In the genomic region with DNA sequence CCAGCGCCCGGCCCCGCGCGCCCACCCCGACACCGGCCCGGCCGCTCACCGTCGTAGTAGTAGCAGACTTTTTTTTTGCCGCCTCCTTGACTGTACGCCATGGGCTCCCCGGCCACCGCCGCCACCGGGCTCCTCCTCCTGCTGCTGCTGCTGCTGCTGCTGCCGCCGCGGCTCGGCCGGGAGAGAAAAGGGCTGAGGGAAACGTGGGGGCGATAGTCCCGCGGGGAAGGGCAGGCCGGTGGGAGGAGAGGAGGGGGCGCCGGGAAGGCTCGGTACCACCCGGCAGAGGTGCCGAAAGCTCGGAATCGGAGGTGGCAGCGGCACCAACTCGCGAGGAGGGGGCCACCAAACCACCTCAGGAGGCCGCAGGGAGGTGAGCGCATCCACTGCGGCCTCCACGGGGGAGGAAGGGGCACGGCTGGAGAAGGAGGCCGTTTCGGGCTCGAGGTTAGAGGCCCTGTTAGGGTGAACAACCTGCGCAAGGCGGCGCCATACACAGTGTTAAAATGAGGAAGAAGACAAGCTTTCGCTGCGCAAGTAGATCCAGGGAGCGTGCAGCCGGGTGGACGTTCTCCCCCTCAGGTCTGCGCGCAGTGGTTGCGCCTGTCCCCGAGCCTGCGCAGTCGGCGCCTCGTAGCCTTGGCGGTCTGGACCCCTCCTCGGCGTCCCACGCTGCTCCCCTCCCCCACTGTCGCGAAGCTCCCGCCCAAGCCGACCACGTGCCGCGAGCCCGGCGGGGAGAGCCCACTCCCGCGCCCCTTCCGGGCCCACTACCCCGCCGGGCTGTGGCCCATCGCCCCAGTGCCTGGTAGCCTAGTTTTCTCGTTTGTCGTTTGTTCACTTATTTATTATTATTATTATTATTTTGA, we compare ENCODE assay signal across 1 cellular context.
TF ChIP-seq lines count a peak whose summit lies in the region.

A gene (minus strand): TSS at position 341 of the 869 bp plus-strand sequence. CDS start 240 bp downstream, at position 101.

TF ChIP-seq in GM12878, 131 proteins besides CTCF, POLR2A, EP300 and RAD21 (continued from another document and continues in another):
- TF ChIP-seq FOXM1 (IDR thresholded peaks at IDR 0.05; ENCODE audit: low read depth, low read length) (no peak; the same call in 1 of the 2 replicates), SUPT20H (IDR thresholded peaks at IDR 0.05; ENCODE audit: borderline replicate concordance, control insufficient read depth, low read depth, low read length) (no peak), KLF5 (IDR thresholded peaks at IDR 0.05; ENCODE audit: partially characterized antibody) (peak; percentile 100), CEBPB (IDR thresholded peaks at IDR 0.05; ENCODE audit: borderline replicate concordance in 1 of 2, low read depth in 2 of 2, low read length in 2 of 2) (no peak), EGR1 (IDR thresholded peaks at IDR 0.05; ENCODE audit: borderline replicate concordance in 1 of 2, low read depth in 2 of 2, low read length in 2 of 2) (peak in 1 of 2 experiments; percentile 65; a peak in 2 of 3 replicates), SMAD1 (IDR thresholded peaks at IDR 0.05; ENCODE audit: low read depth, partially characterized antibody) (no peak), SUZ12 (IDR thresholded peaks at IDR 0.05; ENCODE audit: unreplicated experiment) (no peak), JUND (IDR thresholded peaks at IDR 0.05; ENCODE audit: low read depth, low read length) (peak; percentile 98), POLR2AphosphoS2 (IDR thresholded peaks at IDR 0.05; ENCODE audit: low read depth, low read length) (0 out of 2 replicates have a peak, but pooled peaks have one; percentile 37), ZNF384 (IDR thresholded peaks at IDR 0.05; ENCODE audit: borderline replicate concordance, low read depth, low read length) (no peak), STAT1 (conservative IDR thresholded peaks at IDR 0.05) (peak; percentile 76; the same call in 1 of the 2 replicates), PAX5 (IDR thresholded peaks at IDR 0.05; ENCODE audit: borderline replicate concordance, low read depth, low read length) (peak; percentile 34; the same call in 1 of the 2 replicates), NFYA (IDR thresholded peaks at IDR 0.05; ENCODE audit: borderline replicate concordance, low read depth, low read length) (no peak), TAF1 (IDR thresholded peaks at IDR 0.05; ENCODE audit: borderline replicate concordance, low read depth, low read length) (peak; percentile 55; the same call in 1 of the 2 replicates), KDM1A (IDR thresholded peaks at IDR 0.05; ENCODE audit: borderline replicate concordance) (no peak), TCF3 (IDR thresholded peaks at IDR 0.05; ENCODE audit: borderline replicate concordance, insufficient read depth, low read depth, low read length) (no peak), GABPA (IDR thresholded peaks at IDR 0.05; ENCODE audit: low read depth) (no peak), RAD51 (IDR thresholded peaks at IDR 0.05) (peak; percentile 73), BCL11A (IDR thresholded peaks at IDR 0.05; ENCODE audit: low read depth, low read length) (no peak), ZNF217 (IDR thresholded peaks at IDR 0.05) (no peak), NFIC (IDR thresholded peaks at IDR 0.05; ENCODE audit: low read depth, low read length) (no peak; the same call in 1 of the 2 replicates), POLR2AphosphoS5 (IDR thresholded peaks at IDR 0.05; ENCODE audit: low read length) (peak; percentile 74; the same call in 1 of the 2 replicates), NR2C1 (IDR thresholded peaks at IDR 0.05) (peak; percentile 69), RUNX3 (IDR thresholded peaks at IDR 0.05; ENCODE audit: low read length) (peak; percentile 73), ATF7 (IDR thresholded peaks at IDR 0.05; ENCODE audit: low read depth) (peak; percentile 100), BHLHE40 (IDR thresholded peaks at IDR 0.05; ENCODE audit: borderline replicate concordance in 1 of 2, low read depth in 2 of 2, low read length in 1 of 2) (peak; percentile 98 to 99), MTA2 (IDR thresholded peaks at IDR 0.05; ENCODE audit: low read depth) (peak; percentile 67)
- TF ChIP-seq, protein P1, sequence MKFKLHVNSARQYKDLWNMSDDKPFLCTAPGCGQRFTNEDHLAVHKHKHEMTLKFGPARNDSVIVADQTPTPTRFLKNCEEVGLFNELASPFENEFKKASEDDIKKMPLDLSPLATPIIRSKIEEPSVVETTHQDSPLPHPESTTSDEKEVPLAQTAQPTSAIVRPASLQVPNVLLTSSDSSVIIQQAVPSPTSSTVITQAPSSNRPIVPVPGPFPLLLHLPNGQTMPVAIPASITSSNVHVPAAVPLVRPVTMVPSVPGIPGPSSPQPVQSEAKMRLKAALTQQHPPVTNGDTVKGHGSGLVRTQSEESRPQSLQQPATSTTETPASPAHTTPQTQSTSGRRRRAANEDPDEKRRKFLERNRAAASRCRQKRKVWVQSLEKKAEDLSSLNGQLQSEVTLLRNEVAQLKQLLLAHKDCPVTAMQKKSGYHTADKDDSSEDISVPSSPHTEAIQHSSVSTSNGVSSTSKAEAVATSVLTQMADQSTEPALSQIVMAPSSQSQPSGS (IDR thresholded peaks at IDR 0.05; ENCODE audit: low read length) = no peak
- TF ChIP-seq, protein P2, sequence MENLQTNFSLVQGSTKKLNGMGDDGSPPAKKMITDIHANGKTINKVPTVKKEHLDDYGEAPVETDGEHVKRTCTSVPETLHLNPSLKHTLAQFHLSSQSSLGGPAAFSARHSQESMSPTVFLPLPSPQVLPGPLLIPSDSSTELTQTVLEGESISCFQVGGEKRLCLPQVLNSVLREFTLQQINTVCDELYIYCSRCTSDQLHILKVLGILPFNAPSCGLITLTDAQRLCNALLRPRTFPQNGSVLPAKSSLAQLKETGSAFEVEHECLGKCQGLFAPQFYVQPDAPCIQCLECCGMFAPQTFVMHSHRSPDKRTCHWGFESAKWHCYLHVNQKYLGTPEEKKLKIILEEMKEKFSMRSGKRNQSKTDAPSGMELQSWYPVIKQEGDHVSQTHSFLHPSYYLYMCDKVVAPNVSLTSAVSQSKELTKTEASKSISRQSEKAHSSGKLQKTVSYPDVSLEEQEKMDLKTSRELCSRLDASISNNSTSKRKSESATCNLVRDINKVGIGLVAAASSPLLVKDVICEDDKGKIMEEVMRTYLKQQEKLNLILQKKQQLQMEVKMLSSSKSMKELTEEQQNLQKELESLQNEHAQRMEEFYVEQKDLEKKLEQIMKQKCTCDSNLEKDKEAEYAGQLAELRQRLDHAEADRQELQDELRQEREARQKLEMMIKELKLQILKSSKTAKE (IDR thresholded peaks at IDR 0.05; ENCODE audit: low read depth, poor library complexity, severe bottlenecking) = peak; percentile 98
- TF ChIP-seq, protein P3, sequence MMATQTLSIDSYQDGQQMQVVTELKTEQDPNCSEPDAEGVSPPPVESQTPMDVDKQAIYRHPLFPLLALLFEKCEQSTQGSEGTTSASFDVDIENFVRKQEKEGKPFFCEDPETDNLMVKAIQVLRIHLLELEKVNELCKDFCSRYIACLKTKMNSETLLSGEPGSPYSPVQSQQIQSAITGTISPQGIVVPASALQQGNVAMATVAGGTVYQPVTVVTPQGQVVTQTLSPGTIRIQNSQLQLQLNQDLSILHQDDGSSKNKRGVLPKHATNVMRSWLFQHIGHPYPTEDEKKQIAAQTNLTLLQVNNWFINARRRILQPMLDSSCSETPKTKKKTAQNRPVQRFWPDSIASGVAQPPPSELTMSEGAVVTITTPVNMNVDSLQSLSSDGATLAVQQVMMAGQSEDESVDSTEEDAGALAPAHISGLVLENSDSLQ (IDR thresholded peaks at IDR 0.05) = peak; percentile 22; the same call in 1 of the 2 replicates
- TF ChIP-seq, protein P4, sequence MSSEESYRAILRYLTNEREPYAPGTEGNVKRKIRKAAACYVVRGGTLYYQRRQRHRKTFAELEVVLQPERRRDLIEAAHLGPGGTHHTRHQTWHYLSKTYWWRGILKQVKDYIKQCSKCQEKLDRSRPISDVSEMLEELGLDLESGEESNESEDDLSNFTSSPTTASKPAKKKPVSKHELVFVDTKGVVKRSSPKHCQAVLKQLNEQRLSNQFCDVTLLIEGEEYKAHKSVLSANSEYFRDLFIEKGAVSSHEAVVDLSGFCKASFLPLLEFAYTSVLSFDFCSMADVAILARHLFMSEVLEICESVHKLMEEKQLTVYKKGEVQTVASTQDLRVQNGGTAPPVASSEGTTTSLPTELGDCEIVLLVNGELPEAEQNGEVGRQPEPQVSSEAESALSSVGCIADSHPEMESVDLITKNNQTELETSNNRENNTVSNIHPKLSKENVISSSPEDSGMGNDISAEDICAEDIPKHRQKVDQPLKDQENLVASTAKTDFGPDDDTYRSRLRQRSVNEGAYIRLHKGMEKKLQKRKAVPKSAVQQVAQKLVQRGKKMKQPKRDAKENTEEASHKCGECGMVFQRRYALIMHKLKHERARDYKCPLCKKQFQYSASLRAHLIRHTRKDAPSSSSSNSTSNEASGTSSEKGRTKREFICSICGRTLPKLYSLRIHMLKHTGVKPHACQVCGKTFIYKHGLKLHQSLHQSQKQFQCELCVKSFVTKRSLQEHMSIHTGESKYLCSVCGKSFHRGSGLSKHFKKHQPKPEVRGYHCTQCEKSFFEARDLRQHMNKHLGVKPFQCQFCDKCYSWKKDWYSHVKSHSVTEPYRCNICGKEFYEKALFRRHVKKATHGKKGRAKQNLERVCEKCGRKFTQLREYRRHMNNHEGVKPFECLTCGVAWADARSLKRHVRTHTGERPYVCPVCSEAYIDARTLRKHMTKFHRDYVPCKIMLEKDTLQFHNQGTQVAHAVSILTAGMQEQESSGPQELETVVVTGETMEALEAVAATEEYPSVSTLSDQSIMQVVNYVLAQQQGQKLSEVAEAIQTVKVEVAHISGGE (CRISPR knock-in tag; IDR thresholded peaks at IDR 0.05) = no peak
- TF ChIP-seq, protein P5, sequence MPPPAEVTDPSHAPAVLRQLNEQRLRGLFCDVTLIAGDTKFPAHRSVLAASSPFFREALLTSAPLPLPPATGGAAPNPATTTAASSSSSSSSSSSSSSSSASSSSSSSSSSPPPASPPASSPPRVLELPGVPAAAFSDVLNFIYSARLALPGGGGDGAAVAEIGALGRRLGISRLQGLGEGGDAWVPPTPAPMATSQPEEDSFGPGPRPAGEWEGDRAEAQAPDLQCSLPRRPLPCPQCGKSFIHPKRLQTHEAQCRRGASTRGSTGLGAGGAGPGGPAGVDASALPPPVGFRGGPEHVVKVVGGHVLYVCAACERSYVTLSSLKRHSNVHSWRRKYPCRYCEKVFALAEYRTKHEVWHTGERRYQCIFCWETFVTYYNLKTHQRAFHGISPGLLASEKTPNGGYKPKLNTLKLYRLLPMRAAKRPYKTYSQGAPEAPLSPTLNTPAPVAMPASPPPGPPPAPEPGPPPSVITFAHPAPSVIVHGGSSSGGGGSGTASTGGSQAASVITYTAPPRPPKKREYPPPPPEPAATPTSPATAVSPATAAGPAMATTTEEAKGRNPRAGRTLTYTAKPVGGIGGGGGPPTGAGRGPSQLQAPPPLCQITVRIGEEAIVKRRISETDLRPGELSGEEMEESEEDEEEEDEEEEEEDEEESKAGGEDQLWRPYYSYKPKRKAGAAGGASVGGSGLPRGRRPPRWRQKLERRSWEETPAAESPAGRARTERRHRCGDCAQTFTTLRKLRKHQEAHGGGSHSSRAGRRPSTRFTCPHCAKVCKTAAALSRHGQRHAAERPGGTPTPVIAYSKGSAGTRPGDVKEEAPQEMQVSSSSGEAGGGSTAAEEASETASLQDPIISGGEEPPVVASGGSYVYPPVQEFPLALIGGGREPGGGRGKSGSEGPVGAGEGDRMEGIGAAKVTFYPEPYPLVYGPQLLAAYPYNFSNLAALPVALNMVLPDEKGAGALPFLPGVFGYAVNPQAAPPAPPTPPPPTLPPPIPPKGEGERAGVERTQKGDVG (CRISPR knock-in tag; IDR thresholded peaks at IDR 0.05) = no peak
- TF ChIP-seq, protein P6, sequence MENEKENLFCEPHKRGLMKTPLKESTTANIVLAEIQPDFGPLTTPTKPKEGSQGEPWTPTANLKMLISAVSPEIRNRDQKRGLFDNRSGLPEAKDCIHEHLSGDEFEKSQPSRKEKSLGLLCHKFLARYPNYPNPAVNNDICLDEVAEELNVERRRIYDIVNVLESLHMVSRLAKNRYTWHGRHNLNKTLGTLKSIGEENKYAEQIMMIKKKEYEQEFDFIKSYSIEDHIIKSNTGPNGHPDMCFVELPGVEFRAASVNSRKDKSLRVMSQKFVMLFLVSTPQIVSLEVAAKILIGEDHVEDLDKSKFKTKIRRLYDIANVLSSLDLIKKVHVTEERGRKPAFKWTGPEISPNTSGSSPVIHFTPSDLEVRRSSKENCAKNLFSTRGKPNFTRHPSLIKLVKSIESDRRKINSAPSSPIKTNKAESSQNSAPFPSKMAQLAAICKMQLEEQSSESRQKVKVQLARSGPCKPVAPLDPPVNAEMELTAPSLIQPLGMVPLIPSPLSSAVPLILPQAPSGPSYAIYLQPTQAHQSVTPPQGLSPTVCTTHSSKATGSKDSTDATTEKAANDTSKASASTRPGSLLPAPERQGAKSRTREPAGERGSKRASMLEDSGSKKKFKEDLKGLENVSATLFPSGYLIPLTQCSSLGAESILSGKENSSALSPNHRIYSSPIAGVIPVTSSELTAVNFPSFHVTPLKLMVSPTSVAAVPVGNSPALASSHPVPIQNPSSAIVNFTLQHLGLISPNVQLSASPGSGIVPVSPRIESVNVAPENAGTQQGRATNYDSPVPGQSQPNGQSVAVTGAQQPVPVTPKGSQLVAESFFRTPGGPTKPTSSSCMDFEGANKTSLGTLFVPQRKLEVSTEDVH (IDR thresholded peaks at IDR 0.05; ENCODE audit: low read depth, partially characterized antibody) = no peak
- TF ChIP-seq, protein P7, sequence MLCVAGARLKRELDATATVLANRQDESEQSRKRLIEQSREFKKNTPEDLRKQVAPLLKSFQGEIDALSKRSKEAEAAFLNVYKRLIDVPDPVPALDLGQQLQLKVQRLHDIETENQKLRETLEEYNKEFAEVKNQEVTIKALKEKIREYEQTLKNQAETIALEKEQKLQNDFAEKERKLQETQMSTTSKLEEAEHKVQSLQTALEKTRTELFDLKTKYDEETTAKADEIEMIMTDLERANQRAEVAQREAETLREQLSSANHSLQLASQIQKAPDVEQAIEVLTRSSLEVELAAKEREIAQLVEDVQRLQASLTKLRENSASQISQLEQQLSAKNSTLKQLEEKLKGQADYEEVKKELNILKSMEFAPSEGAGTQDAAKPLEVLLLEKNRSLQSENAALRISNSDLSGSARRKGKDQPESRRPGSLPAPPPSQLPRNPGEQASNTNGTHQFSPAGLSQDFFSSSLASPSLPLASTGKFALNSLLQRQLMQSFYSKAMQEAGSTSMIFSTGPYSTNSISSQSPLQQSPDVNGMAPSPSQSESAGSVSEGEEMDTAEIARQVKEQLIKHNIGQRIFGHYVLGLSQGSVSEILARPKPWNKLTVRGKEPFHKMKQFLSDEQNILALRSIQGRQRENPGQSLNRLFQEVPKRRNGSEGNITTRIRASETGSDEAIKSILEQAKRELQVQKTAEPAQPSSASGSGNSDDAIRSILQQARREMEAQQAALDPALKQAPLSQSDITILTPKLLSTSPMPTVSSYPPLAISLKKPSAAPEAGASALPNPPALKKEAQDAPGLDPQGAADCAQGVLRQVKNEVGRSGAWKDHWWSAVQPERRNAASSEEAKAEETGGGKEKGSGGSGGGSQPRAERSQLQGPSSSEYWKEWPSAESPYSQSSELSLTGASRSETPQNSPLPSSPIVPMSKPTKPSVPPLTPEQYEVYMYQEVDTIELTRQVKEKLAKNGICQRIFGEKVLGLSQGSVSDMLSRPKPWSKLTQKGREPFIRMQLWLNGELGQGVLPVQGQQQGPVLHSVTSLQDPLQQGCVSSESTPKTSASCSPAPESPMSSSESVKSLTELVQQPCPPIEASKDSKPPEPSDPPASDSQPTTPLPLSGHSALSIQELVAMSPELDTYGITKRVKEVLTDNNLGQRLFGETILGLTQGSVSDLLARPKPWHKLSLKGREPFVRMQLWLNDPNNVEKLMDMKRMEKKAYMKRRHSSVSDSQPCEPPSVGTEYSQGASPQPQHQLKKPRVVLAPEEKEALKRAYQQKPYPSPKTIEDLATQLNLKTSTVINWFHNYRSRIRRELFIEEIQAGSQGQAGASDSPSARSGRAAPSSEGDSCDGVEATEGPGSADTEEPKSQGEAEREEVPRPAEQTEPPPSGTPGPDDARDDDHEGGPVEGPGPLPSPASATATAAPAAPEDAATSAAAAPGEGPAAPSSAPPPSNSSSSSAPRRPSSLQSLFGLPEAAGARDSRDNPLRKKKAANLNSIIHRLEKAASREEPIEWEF (IDR thresholded peaks at IDR 0.05; ENCODE audit: insufficient replicate concordance, low read depth, low read length) = no peak
